1 cellular context compared by ENCODE assay signal in the genomic region with DNA sequence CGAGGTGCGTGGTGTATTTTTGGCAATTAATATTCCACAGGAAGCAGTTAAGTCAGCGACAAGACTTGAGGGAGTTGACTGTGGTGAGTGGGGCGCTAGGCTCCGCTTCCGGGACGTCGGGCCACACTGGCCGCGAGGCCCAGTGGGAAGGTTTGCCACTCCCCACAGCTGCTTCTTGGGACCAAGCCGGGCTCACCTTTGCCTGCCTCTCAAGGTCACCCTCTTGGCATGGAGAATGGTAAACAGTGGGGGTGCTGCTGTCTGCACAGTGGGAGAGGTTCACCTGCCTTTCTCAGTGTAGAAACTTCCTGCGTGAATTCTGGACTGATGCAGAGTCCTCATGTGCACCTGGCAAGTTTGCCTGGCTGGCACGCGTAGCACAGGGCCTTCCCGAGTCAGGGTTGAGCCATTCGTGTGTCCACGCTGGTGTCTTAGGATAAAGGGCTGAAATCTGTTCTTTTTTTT.
TF ChIP-seq lines count a peak whose summit lies in the region.

No MANE protein-coding gene starts in this region.

TF ChIP-seq in HepG2, 621 proteins besides CTCF, POLR2A, EP300 and RAD21 (continued from another document and continues in another):
- TF ChIP-seq, protein P1, sequence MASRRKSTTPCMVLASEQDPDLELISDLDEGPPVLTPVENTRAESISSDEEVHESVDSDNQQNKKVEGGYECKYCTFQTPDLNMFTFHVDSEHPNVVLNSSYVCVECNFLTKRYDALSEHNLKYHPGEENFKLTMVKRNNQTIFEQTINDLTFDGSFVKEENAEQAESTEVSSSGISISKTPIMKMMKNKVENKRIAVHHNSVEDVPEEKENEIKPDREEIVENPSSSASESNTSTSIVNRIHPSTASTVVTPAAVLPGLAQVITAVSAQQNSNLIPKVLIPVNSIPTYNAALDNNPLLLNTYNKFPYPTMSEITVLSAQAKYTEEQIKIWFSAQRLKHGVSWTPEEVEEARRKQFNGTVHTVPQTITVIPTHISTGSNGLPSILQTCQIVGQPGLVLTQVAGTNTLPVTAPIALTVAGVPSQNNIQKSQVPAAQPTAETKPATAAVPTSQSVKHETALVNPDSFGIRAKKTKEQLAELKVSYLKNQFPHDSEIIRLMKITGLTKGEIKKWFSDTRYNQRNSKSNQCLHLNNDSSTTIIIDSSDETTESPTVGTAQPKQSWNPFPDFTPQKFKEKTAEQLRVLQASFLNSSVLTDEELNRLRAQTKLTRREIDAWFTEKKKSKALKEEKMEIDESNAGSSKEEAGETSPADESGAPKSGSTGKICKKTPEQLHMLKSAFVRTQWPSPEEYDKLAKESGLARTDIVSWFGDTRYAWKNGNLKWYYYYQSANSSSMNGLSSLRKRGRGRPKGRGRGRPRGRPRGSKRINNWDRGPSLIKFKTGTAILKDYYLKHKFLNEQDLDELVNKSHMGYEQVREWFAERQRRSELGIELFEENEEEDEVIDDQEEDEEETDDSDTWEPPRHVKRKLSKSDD (CRISPR knock-in tag; IDR thresholded peaks at IDR 0.05; ENCODE audit: low read depth) = 0 out of 2 replicates have a peak, but pooled peaks have one; percentile 66
- peak; percentile 80; the same call in 1 of the 2 replicates for TF ChIP-seq FOXO1 (CRISPR knock-in tag; IDR thresholded peaks at IDR 0.05)
- peak; percentile 82 for TF ChIP-seq ESRRA (CRISPR knock-in tag; IDR thresholded peaks at IDR 0.05; ENCODE audit: low read depth)
- TF ChIP-seq, protein P2, sequence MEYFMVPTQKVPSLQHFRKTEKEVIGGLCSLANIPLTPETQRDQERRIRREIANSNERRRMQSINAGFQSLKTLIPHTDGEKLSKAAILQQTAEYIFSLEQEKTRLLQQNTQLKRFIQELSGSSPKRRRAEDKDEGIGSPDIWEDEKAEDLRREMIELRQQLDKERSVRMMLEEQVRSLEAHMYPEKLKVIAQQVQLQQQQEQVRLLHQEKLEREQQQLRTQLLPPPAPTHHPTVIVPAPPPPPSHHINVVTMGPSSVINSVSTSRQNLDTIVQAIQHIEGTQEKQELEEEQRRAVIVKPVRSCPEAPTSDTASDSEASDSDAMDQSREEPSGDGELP (IDR thresholded peaks at IDR 0.05; ENCODE audit: borderline replicate concordance, low read depth) = peak; percentile 43; the same call in 1 of the 2 replicates
- TF ChIP-seq, protein P3, sequence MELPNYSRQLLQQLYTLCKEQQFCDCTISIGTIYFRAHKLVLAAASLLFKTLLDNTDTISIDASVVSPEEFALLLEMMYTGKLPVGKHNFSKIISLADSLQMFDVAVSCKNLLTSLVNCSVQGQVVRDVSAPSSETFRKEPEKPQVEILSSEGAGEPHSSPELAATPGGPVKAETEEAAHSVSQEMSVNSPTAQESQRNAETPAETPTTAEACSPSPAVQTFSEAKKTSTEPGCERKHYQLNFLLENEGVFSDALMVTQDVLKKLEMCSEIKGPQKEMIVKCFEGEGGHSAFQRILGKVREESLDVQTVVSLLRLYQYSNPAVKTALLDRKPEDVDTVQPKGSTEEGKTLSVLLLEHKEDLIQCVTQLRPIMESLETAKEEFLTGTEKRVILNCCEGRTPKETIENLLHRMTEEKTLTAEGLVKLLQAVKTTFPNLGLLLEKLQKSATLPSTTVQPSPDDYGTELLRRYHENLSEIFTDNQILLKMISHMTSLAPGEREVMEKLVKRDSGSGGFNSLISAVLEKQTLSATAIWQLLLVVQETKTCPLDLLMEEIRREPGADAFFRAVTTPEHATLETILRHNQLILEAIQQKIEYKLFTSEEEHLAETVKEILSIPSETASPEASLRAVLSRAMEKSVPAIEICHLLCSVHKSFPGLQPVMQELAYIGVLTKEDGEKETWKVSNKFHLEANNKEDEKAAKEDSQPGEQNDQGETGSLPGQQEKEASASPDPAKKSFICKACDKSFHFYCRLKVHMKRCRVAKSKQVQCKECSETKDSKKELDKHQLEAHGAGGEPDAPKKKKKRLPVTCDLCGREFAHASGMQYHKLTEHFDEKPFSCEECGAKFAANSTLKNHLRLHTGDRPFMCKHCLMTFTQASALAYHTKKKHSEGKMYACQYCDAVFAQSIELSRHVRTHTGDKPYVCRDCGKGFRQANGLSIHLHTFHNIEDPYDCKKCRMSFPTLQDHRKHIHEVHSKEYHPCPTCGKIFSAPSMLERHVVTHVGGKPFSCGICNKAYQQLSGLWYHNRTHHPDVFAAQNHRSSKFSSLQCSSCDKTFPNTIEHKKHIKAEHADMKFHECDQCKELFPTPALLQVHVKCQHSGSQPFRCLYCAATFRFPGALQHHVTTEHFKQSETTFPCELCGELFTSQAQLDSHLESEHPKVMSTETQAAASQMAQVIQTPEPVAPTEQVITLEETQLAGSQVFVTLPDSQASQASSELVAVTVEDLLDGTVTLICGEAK (IDR thresholded peaks at IDR 0.05) = no peak
- TF ChIP-seq, protein P3 (CRISPR knock-in tag; IDR thresholded peaks at IDR 0.05) = peak; percentile 60; the same call in 1 of the 2 replicates
- TF ChIP-seq HDAC1 (CRISPR knock-in tag; IDR thresholded peaks at IDR 0.05) = peak; percentile 71; the same call in 1 of the 2 replicates
- TF ChIP-seq ZNF788 (CRISPR knock-in tag; IDR thresholded peaks at IDR 0.05; ENCODE audit: borderline replicate concordance) = peak; percentile 60; the same call in 1 of the 2 replicates
- TF ChIP-seq ZNF607 (CRISPR knock-in tag; IDR thresholded peaks at IDR 0.05; ENCODE audit: borderline replicate concordance) = no peak
- TF ChIP-seq ARID5B (CRISPR knock-in tag; IDR thresholded peaks at IDR 0.05) = peak; percentile 42; the same call in 1 of the 2 replicates
- TF ChIP-seq, protein P4, sequence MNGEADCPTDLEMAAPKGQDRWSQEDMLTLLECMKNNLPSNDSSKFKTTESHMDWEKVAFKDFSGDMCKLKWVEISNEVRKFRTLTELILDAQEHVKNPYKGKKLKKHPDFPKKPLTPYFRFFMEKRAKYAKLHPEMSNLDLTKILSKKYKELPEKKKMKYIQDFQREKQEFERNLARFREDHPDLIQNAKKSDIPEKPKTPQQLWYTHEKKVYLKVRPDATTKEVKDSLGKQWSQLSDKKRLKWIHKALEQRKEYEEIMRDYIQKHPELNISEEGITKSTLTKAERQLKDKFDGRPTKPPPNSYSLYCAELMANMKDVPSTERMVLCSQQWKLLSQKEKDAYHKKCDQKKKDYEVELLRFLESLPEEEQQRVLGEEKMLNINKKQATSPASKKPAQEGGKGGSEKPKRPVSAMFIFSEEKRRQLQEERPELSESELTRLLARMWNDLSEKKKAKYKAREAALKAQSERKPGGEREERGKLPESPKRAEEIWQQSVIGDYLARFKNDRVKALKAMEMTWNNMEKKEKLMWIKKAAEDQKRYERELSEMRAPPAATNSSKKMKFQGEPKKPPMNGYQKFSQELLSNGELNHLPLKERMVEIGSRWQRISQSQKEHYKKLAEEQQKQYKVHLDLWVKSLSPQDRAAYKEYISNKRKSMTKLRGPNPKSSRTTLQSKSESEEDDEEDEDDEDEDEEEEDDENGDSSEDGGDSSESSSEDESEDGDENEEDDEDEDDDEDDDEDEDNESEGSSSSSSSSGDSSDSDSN (CRISPR knock-in tag; IDR thresholded peaks at IDR 0.05) = 0 out of 2 replicates have a peak, but pooled peaks have one; percentile 16
- TF ChIP-seq NAIF1 (CRISPR knock-in tag; IDR thresholded peaks at IDR 0.05; ENCODE audit: borderline replicate concordance) = no peak
- no peak for TF ChIP-seq ZNF446 (CRISPR knock-in tag; IDR thresholded peaks at IDR 0.05)
- no peak for TF ChIP-seq PHF21A (CRISPR knock-in tag; IDR thresholded peaks at IDR 0.05)
- 0 out of 2 replicates have a peak, but pooled peaks have one; percentile 23 for TF ChIP-seq DZIP1 (CRISPR knock-in tag; IDR thresholded peaks at IDR 0.05)
- TF ChIP-seq, protein P5, sequence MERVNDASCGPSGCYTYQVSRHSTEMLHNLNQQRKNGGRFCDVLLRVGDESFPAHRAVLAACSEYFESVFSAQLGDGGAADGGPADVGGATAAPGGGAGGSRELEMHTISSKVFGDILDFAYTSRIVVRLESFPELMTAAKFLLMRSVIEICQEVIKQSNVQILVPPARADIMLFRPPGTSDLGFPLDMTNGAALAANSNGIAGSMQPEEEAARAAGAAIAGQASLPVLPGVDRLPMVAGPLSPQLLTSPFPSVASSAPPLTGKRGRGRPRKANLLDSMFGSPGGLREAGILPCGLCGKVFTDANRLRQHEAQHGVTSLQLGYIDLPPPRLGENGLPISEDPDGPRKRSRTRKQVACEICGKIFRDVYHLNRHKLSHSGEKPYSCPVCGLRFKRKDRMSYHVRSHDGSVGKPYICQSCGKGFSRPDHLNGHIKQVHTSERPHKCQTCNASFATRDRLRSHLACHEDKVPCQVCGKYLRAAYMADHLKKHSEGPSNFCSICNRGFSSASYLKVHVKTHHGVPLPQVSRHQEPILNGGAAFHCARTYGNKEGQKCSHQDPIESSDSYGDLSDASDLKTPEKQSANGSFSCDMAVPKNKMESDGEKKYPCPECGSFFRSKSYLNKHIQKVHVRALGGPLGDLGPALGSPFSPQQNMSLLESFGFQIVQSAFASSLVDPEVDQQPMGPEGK (CRISPR knock-in tag; IDR thresholded peaks at IDR 0.05) = peak; percentile 37; the same call in 1 of the 2 replicates
- peak; percentile 79; the same call in 1 of the 2 replicates for TF ChIP-seq ZNF740 (CRISPR knock-in tag; IDR thresholded peaks at IDR 0.05)
